Comparison of ENCODE assay signal across 8 cellular contexts in the genomic region with DNA sequence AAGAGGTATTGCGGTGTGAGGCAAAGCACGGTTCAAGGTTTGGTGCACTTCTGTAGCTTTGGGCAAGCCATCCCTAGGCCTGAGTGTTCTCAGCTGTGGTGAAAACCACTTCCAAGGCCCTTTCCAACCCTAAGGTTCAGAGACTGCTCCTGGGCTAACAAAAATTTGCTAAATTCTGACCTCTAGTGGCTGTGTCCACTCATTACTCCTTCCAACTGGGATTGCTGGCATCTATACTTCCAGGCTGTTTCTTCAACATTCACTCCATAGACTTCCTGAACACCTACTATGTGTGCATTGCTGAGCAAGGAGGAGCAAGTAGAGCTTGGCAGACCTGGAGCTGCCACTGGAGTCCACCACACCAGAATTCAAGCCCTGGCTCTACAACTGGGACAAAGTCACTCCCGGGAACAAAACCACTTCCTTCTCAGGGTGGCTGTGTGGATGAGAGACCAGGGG. TPM values are rescaled to one million over a fixed set of nuclear protein-coding genes. Genes with fewer than 3 reads are reported as not detected.
DNase-seq lines count a peak whose midpoint lies in the region; ATAC-seq and TF ChIP-seq lines count a peak whose summit lies in the region.

No MANE protein-coding gene starts in this region.

- peak overlapping the region; percentile 2 for H3K27ac ChIP-seq in psoas muscle

- peak; percentile 82 for DNase-seq in COLO829 (ENCODE audit: low spot score)
- DNase-seq in GM20000 (ENCODE audit: low spot score) = peak; percentile 47
- DNase-seq in NCI-H2171 treated with DMSO at 0.1 percent for 48 hours (lab: John Stamatoyannopoulos, UW) = peak; percentile 73
- DNase-seq in head of caudate nucleus = peak in 29 of 42 donors; percentile 18 to 86 (median 53)
- no peak for DNase-seq in psoas muscle

- H3K27me3 ChIP-seq in psoas muscle (ENCODE audit: insufficient read depth in 3 of 3, low read length in 2 of 3) = no peaks in the 10 kb centered on the region

- no peaks in the 10 kb centered on the region for H3K9me3 ChIP-seq in psoas muscle

- TF ChIP-seq CTCF in GM20000 (IDR thresholded peaks at IDR 0.05; ENCODE audit: extremely low read depth, missing control alignments) (peak; percentile 55), WI38 (IDR thresholded peaks at IDR 0.05; ENCODE audit: low read depth, low read length) (peak; percentile 76), psoas muscle (IDR thresholded peaks at IDR 0.05) (peak; percentile 73)

- peaks cover 16% of the 10 kb centered on the region for H3K4me1 ChIP-seq in psoas muscle

- H3K36me3 ChIP-seq in psoas muscle (ENCODE audit: insufficient read depth in 1 of 2, low read depth in 1 of 2) = peaks cover 0 to 55% of the 10 kb centered on the region in 2 donors

- intact Hi-C loops in head of caudate nucleus (cut with DNase I) = loop anchor here (10.0 kb wide), 1 partner anchor 280 kb away; no protein-coding TSS in a partner anchor
- intact Hi-C loops in psoas muscle (cut with DNase I) = loop anchor here (1.0 to 10.0 kb wide), 2 partner anchors 171 to 240 kb away; a partner anchor contains a TSS

- no peak overlapping the region for H3K4me3 ChIP-seq in WI38 (ENCODE audit: low read depth, low read length)
- H3K4me3 ChIP-seq in psoas muscle = no peak overlapping the region

- ATAC-seq in psoas muscle = peak; percentile 31 to 48 (median 40)
- ATAC-seq in HG03432 (IDR thresholded peaks at IDR 0.05; ENCODE audit: unreplicated experiment) = no peak
- no peak for ATAC-seq in HG03354 (IDR thresholded peaks at IDR 0.05; ENCODE audit: poor library complexity, severe bottlenecking, unreplicated experiment)

- 66 to 79% (median 67%) methylated on average over 3 of the region's 3 CpGs for WGBS in psoas muscle, 3 donors

RNA-seq across cellular contexts. Expression of a gene that starts 29.3 kb away (rescaled TPM):
- 10 to 100 TPM; 10.6 to 57.7 (median 31.4) TPM for total RNA-seq in psoas muscle
- polyA plus RNA-seq in psoas muscle = 1 to 10 TPM; 3.0 to 5.9 (median 4.1) TPM

RNA-seq across cellular contexts. Expression of a gene that starts 33.3 kb away (rescaled TPM):
- 10 to 100 TPM; 15.4 to 22.7 (median 18.8) TPM for total RNA-seq in psoas muscle
- polyA plus RNA-seq in psoas muscle = 10 to 100 TPM; 15.3 to 19.8 (median 15.9) TPM

Comparison
In these comparisons a context has a peak if more than half of its experiments do, and no peak if none do; other contexts are left out.
1. DNase-seq: peak in COLO829 (single experiment), GM20000 (single experiment), NCI-H2171 treated with DMSO at 0.1 percent for 48 hours (single experiment) and head of caudate nucleus (29 of 42); none in psoas muscle (0 of 2).
2. ATAC-seq: peak in psoas muscle (4 of 4); none in HG03432 (single experiment) and HG03354 (single experiment).
3. Peak in every context shown above with its lines, with median percentiles within 50 percentile points of each other: CTCF ChIP-seq.